Comparison of ENCODE assay signal across 8 cellular contexts in genomic region chr3:172750368-172751187, GRCh38.
DNase-seq lines count a peak whose midpoint lies in the region; ATAC-seq and TF ChIP-seq lines count a peak whose summit lies in the region.

ECT2 (plus strand) TSS chr3:172750726; CDS start chr3:172754531, 3,805 bp downstream.

- DNase-seq in GDM1 (lab: John Stamatoyannopoulos, UW): peak; percentile 98
- DNase-seq in HCEC 1CT: peak; percentile 100
- peak; percentile 100 for DNase-seq in MM.1S
- peak; percentile 98 for DNase-seq in SIG-M5 (lab: John Stamatoyannopoulos, UW)
- peak; percentile 83 for DNase-seq in activated gamma-delta T cell (lab: John Stamatoyannopoulos, UW)
- DNase-seq in fibroblast of the conjunctiva (ENCODE audit: low read depth): peak; percentile 99
- DNase-seq in nephron progenitor cell: peak; percentile 93
- peak; percentile 93 to 98 for DNase-seq in stimulated activated naive CD8-positive, alpha-beta T cell treated with anti-CD3 and anti-CD28 coated beads, Interleukin-15, amount 100 ng/mL, for 72 hours

- H3K79me2 ChIP-seq in MM.1S (ENCODE audit: low read length): peaks cover 44% of the 10 kb centered on the region

- peak; percentile 99 for ATAC-seq in stimulated activated naive CD8-positive, alpha-beta T cell treated with anti-CD3 and anti-CD28 coated beads, Interleukin-15, amount 100 ng/mL, for 72 hours

- H3K27me3 Mint-ChIP-seq in nephron progenitor cell (ENCODE audit: low read depth, poor library complexity): peaks cover 2% of the 10 kb centered on the region
- no peaks in the 10 kb centered on the region for H3K27me3 Mint-ChIP-seq in stimulated activated naive CD8-positive, alpha-beta T cell treated with anti-CD3 and anti-CD28 coated beads, Interleukin-15, amount 100 ng/mL, for 72 hours

- H3K9me3 Mint-ChIP-seq in nephron progenitor cell: no peaks in the 10 kb centered on the region
- no peaks in the 10 kb centered on the region for H3K9me3 Mint-ChIP-seq in stimulated activated naive CD8-positive, alpha-beta T cell treated with anti-CD3 and anti-CD28 coated beads, Interleukin-15, amount 100 ng/mL, for 72 hours

- H3K4me1 ChIP-seq in MM.1S (ENCODE audit: low read length): peaks cover 9% of the 10 kb centered on the region; the same call in 1 of the 2 replicates

- H4K20me1 ChIP-seq in MM.1S (ENCODE audit: insufficient read depth, low read length): no peaks in the 10 kb centered on the region

- peak within 1 kb of the TSS; percentile 86 for H2AFZ ChIP-seq in MM.1S (ENCODE audit: low read length)

- H3F3A ChIP-seq in MM.1S (ENCODE audit: insufficient read depth, low read length): no peaks in the 10 kb centered on the region

- peak within 1 kb of the TSS; percentile 67; the same call in 1 of the 2 replicates for H3K27ac ChIP-seq in MM.1S (ENCODE audit: low read length)

- peak within 1 kb of the TSS; percentile 97 for H3K4me3 Mint-ChIP-seq in nephron progenitor cell
- peak within 1 kb of the TSS; percentile 97 to 100 for H3K4me3 Mint-ChIP-seq in stimulated activated naive CD8-positive, alpha-beta T cell treated with anti-CD3 and anti-CD28 coated beads, Interleukin-15, amount 100 ng/mL, for 72 hours

- H3K36me3 ChIP-seq in MM.1S (replicated peaks; ENCODE audit: insufficient read depth, low read length): peaks cover 7% of the 10 kb centered on the region; the same call in 1 of the 2 replicates

- H3K4me3 ChIP-seq in MM.1S (ENCODE audit: low read length): peak within 1 kb of the TSS; percentile 87

- H3K9ac ChIP-seq in MM.1S (ENCODE audit: low read length): peak within 1 kb of the TSS; percentile 79

- H3K9me2 ChIP-seq in MM.1S (replicated peaks; ENCODE audit: insufficient read depth, low read length): no peaks in the 10 kb centered on the region

- peak within 1 kb of the TSS; percentile 77 for H3K4me2 ChIP-seq in MM.1S (ENCODE audit: low read depth, low read length)

- peaks cover 7% of the 10 kb centered on the region; the same call in 1 of the 2 replicates for H3K27me3 ChIP-seq in MM.1S (replicated peaks; ENCODE audit: insufficient read depth, low read length)

- H3K36me3 Mint-ChIP-seq in nephron progenitor cell (ENCODE audit: low read depth): peaks cover 28% of the 10 kb centered on the region

- TF ChIP-seq CTCF in MM.1S (IDR thresholded peaks at IDR 0.05; ENCODE audit: low read length): peak; percentile 81
- TF ChIP-seq CTCF in nephron progenitor cell (IDR thresholded peaks at IDR 0.05): peak; percentile 55

- peak within 1 kb of the TSS; percentile 99 for H3K27ac Mint-ChIP-seq in nephron progenitor cell
- peak within 1 kb of the TSS; percentile 99 to 100 for H3K27ac Mint-ChIP-seq in stimulated activated naive CD8-positive, alpha-beta T cell treated with anti-CD3 and anti-CD28 coated beads, Interleukin-15, amount 100 ng/mL, for 72 hours

- H3K4me1 Mint-ChIP-seq in nephron progenitor cell: peaks cover 31% of the 10 kb centered on the region
- H3K4me1 Mint-ChIP-seq in stimulated activated naive CD8-positive, alpha-beta T cell treated with anti-CD3 and anti-CD28 coated beads, Interleukin-15, amount 100 ng/mL, for 72 hours: peaks cover 26% of the 10 kb centered on the region

- H3K9me3 ChIP-seq in MM.1S (replicated peaks; ENCODE audit: insufficient read depth, low read length): no peaks in the 10 kb centered on the region

Comparison
In these comparisons a context has a peak if more than half of its experiments do, and no peak if none do; other contexts are left out.
1. Peak in every context shown above with its lines: DNase-seq, ATAC-seq, H3K4me3 ChIP-seq and H3K27ac ChIP-seq.